24 cellular contexts compared by ENCODE assay signal in genomic region chr7:93160410-93160809, GRCh38. TPM values are rescaled to one million over a fixed set of nuclear protein-coding genes. Genes with fewer than 3 reads are reported as not detected.
DNase-seq lines count a peak whose midpoint lies in the region; ATAC-seq and TF ChIP-seq lines count a peak whose summit lies in the region.
"Had no signal": no experiment of that assay in that cellular context is flagged by ENCODE, and none has a peak within 500 bp of the region (broad histone marks: within the 10 kb centered on the region; RNA-seq: fewer than 3 reads in every experiment).

No MANE protein-coding gene starts in this region.

- no peak overlapping the region for H3K18ac ChIP-seq in H9 (ENCODE audit: insufficient read length, low read depth, low read length)

- H4K20me1 ChIP-seq in H9 (ENCODE audit: control insufficient read depth, insufficient read depth, insufficient read length) (no peaks in the 10 kb centered on the region), neural progenitor cell (ENCODE audit: low read depth) (no peaks in the 10 kb centered on the region)

- no peak for TF ChIP-seq CTCF in Calu3 (IDR thresholded peaks at IDR 0.05; ENCODE audit: unreplicated experiment)
- no peak for TF ChIP-seq CTCF in H9 (conservative IDR thresholded peaks at IDR 0.05)
- TF ChIP-seq CTCF in neural progenitor cell (IDR thresholded peaks at IDR 0.05), result no peak
- TF ChIP-seq CTCF in thyroid gland (IDR thresholded peaks at IDR 0.05), result no peak

- H3K36me3 Mint-ChIP-seq in Calu3 (ENCODE audit: insufficient read depth, unreplicated experiment) (no peaks in the 10 kb centered on the region), H9 (ENCODE audit: insufficient read depth in 1 of 3, low read depth in 3 of 3) (no peaks in the 10 kb centered on the region), neural progenitor cell (no peaks in the 10 kb centered on the region)
- H3K36me3 Mint-ChIP-seq: T-cell had no signal

- no peak overlapping the region for H3K4me2 ChIP-seq in H9 (ENCODE audit: insufficient read depth, insufficient read length, low read length)
- no peak overlapping the region for H3K4me2 ChIP-seq in neural progenitor cell

- intact Hi-C loops in Calu3 (cut with micrococcal nuclease; ENCODE audit: unreplicated experiment) (no loop called here), thyroid gland (cut with DNase I) (no loop called here)

- H4K8ac ChIP-seq in H9 (replicated peaks; ENCODE audit: insufficient read length, low read depth, low read length), result no peak overlapping the region

- H3T11ph ChIP-seq in H9 (ENCODE audit: low read length), result no peak overlapping the region

- no peaks in the 10 kb centered on the region for H3K79me1 ChIP-seq in H9 (ENCODE audit: insufficient read depth, low read depth, low read length, poor library complexity, severe bottlenecking)

- H3K56ac ChIP-seq in H9 (ENCODE audit: insufficient read length, low read depth, low read length), result no peak overlapping the region

- no peak overlapping the region for H2BK12ac ChIP-seq in H9 (ENCODE audit: insufficient read length, low read depth, low read length)

- H3K9ac ChIP-seq in H9 (ENCODE audit: extremely low read depth, insufficient read length, low read length) (peak overlapping the region; percentile 26), neural progenitor cell (no peak overlapping the region)

- H3K27me3 ChIP-seq in H9 (ENCODE audit: insufficient read depth, low read length) (no peaks in the 10 kb centered on the region), neural progenitor cell (peaks cover 4% of the 10 kb centered on the region), thyroid gland (no peaks in the 10 kb centered on the region)

- no peak overlapping the region for H3K4ac ChIP-seq in H9 (ENCODE audit: low read depth, low read length)

- ATAC-seq in SK-N-SH treated with all-trans-retinoic acid at 6 μM for 48 hours, result peak; percentile 66
- no peak for ATAC-seq in HG03457 (IDR thresholded peaks at IDR 0.05; ENCODE audit: unreplicated experiment)
- ATAC-seq: foreskin keratinocyte, lower lobe of right lung, psoas muscle, T-cell had no signal

- no peak for TF ChIP-seq POLR2A in thyroid gland (IDR thresholded peaks at IDR 0.05)

- WGBS in H9 (ENCODE audit: extremely low coverage, insufficient read length, low lambda C conversion rate), result no CpG with 5 or more reads among the region's 1 CpG
- WGBS in thyroid gland, 2 donors, result 64 to 78% methylated on average over 1 of the region's 1 CpG

- H3K4me1 ChIP-seq in H9 (ENCODE audit: insufficient read depth, low read length), result no peaks in the 10 kb centered on the region
- H3K4me1 ChIP-seq in neural progenitor cell, result no peaks in the 10 kb centered on the region
- H3K4me1 ChIP-seq in thyroid gland, result no peaks in the 10 kb centered on the region
- H3K4me1 ChIP-seq: foreskin keratinocyte, lower lobe of right lung, psoas muscle had no signal

- no peaks in the 10 kb centered on the region for H3K79me2 ChIP-seq in H9 (ENCODE audit: insufficient read depth, low read length)
- no peaks in the 10 kb centered on the region for H3K79me2 ChIP-seq in neural progenitor cell (ENCODE audit: low read depth)

- H2BK15ac ChIP-seq in H9 (ENCODE audit: low read depth, low read length), result no peak overlapping the region

- H3K27ac ChIP-seq in H9 (ENCODE audit: insufficient read length, low read depth, low read length) (no peak overlapping the region), neural progenitor cell (no peak overlapping the region), thyroid gland (no peak overlapping the region)
- H3K27ac ChIP-seq: foreskin keratinocyte, lower lobe of right lung, psoas muscle, skin epidermis had no signal

- H3K36me3 ChIP-seq in neural progenitor cell (no peaks in the 10 kb centered on the region), thyroid gland (no peaks in the 10 kb centered on the region)
- H3K36me3 ChIP-seq: lower lobe of right lung had no signal

- H2BK20ac ChIP-seq in H9 (ENCODE audit: low read depth, low read length, poor library complexity, severe bottlenecking), result no peak overlapping the region

- no peak overlapping the region for H2AK5ac ChIP-seq in H9 (ENCODE audit: insufficient read length, low read length)

- H3K9me3 ChIP-seq in H9 (ENCODE audit: control insufficient read depth, low read depth, low read length) (no peaks in the 10 kb centered on the region), neural progenitor cell (ENCODE audit: low read depth) (no peaks in the 10 kb centered on the region), thyroid gland (no peaks in the 10 kb centered on the region)
- H3K9me3 ChIP-seq: lower lobe of right lung, psoas muscle had no signal

- H2AFZ ChIP-seq in H9 (ENCODE audit: low read length), result no peak overlapping the region
- H2AFZ ChIP-seq in neural progenitor cell (replicated peaks), result no peak overlapping the region

- H3K27ac Mint-ChIP-seq in Calu3 (ENCODE audit: unreplicated experiment) (peak overlapping the region; percentile 1), H9 (no peak overlapping the region), neural progenitor cell (no peak overlapping the region)
- H3K27ac Mint-ChIP-seq: CD8-positive, alpha-beta memory T cell; T-cell had no signal

- no peak overlapping the region for H3K14ac ChIP-seq in H9 (ENCODE audit: insufficient read depth, low read length)

- H2BK120ac ChIP-seq in H9 (ENCODE audit: low read depth, low read length, poor library complexity, severe bottlenecking), result no peak overlapping the region

- peaks cover 13% of the 10 kb centered on the region for H3K9me3 Mint-ChIP-seq in Calu3 (ENCODE audit: low read depth, unreplicated experiment)
- no peaks in the 10 kb centered on the region for H3K9me3 Mint-ChIP-seq in H9
- no peaks in the 10 kb centered on the region for H3K9me3 Mint-ChIP-seq in neural progenitor cell

- DNase-seq in Calu3 (no peak), H9 (no peak), iris pigment epithelial cell (ENCODE audit: low read depth) (peak; percentile 58), neural progenitor cell (ENCODE audit: low spot score) (no peak), thyroid gland (no peak)
- DNase-seq: activated CD4-positive, alpha-beta T cell treated with anti-CD3 and anti-CD28 coated beads for 4 hours; activated CD8-positive, alpha-beta memory T cell treated with anti-CD3 and anti-CD28 coated beads, Interleukin-2, amount 50 U/mL, for 48 hours; activated naive CD4-positive, alpha-beta T cell; AML-193; anterior cingulate cortex; CD8-positive, alpha-beta memory T cell; DMS79; foreskin keratinocyte; Kasumi-1; lower lobe of right lung; NCI-H1930; OCI-M1; psoas muscle; SHP77 treated with DMSO at 0.1 percent for 48 hours; stimulated activated naive CD4-positive, alpha-beta T cell; T-cell had no signal

- BruUV-seq in Calu3 (replicated peaks; lab: Mats Ljungman, UMichigan), result no TSS peak

- H3F3A ChIP-seq in neural progenitor cell (ENCODE audit: low read depth), result no peaks in the 10 kb centered on the region

- H4K91ac ChIP-seq in H9 (ENCODE audit: insufficient read length, low read depth, low read length), result no peak overlapping the region

- H3K23me2 ChIP-seq in H9 (ENCODE audit: insufficient read length, low read depth, low read length, poor library complexity, severe bottlenecking), result no peaks in the 10 kb centered on the region

- H4K5ac ChIP-seq in H9 (ENCODE audit: insufficient read length, low read depth, low read length), result no peak overlapping the region

- H3K4me3 ChIP-seq in neural progenitor cell (no peak overlapping the region), thyroid gland (replicated peaks in 1 of 3) (no peak overlapping the region)
- H3K4me3 ChIP-seq: lower lobe of right lung, psoas muscle, skin epidermis had no signal

- CTCF ChIA-PET in Calu3 (lab: Charles Lee), result no interaction called here

- H3K4me1 Mint-ChIP-seq in Calu3 (ENCODE audit: low read depth, unreplicated experiment) (peaks cover 20% of the 10 kb centered on the region), H9 (no peaks in the 10 kb centered on the region), neural progenitor cell (no peaks in the 10 kb centered on the region)

- no peak overlapping the region for H3K4me3 Mint-ChIP-seq in Calu3 (ENCODE audit: low read depth, unreplicated experiment)
- H3K4me3 Mint-ChIP-seq in H9, result no peak overlapping the region
- no peak overlapping the region for H3K4me3 Mint-ChIP-seq in neural progenitor cell
- H3K4me3 Mint-ChIP-seq: CD8-positive, alpha-beta memory T cell; T-cell had no signal

- H2BK5ac ChIP-seq in H9 (ENCODE audit: insufficient read length, low read length), result no peak overlapping the region

- H3K27me3 Mint-ChIP-seq in Calu3 (ENCODE audit: unreplicated experiment) (no peaks in the 10 kb centered on the region), H9 (ENCODE audit: low read depth) (peaks cover 7% of the 10 kb centered on the region), neural progenitor cell (ENCODE audit: insufficient read depth, low read depth) (no peaks in the 10 kb centered on the region)

- H3K23ac ChIP-seq in H9 (ENCODE audit: insufficient read length, low read depth, low read length), result no peak overlapping the region

TF ChIP-seq in SK-N-SH treated with all-trans-retinoic acid at 6 μM for 48 hours, 23 proteins besides CTCF, POLR2A, EP300 and RAD21 (continues in another document):
- no peak for TF ChIP-seq ZNF565 (CRISPR knock-in tag; conservative IDR thresholded peaks at IDR 0.05; ENCODE audit: low read depth)
- peak; percentile 42; the same call in 1 of the 2 replicates for TF ChIP-seq SNAI2 (CRISPR knock-in tag; IDR thresholded peaks at IDR 0.05)
- TF ChIP-seq RARB (CRISPR knock-in tag; IDR thresholded peaks at IDR 0.05), result no peak; the same call in 1 of the 2 replicates
- TF ChIP-seq, protein P1, sequence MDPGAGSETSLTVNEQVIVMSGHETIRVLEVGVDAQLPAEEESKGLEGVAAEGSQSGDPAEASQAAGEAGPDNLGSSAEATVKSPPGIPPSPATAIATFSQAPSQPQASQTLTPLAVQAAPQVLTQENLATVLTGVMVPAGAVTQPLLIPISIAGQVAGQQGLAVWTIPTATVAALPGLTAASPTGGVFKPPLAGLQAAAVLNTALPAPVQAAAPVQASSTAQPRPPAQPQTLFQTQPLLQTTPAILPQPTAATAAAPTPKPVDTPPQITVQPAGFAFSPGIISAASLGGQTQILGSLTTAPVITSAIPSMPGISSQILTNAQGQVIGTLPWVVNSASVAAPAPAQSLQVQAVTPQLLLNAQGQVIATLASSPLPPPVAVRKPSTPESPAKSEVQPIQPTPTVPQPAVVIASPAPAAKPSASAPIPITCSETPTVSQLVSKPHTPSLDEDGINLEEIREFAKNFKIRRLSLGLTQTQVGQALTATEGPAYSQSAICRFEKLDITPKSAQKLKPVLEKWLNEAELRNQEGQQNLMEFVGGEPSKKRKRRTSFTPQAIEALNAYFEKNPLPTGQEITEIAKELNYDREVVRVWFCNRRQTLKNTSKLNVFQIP (CRISPR knock-in tag; IDR thresholded peaks at IDR 0.05; ENCODE audit: borderline replicate concordance, low read depth), result peak; percentile 22; the same call in 1 of the 2 replicates
- TF ChIP-seq ZC3H10 (CRISPR knock-in tag; IDR thresholded peaks at IDR 0.05), result peak; percentile 77; the same call in 1 of the 2 replicates

RNA-seq across cellular contexts. Expression of gene SAMD9L, which starts 12.2 kb away (rescaled TPM):
- total RNA-seq in Calu3 (2022) (25.9 and 60.8 TPM in 2 replicates), H9 (2021) (not detected in 2 replicates), neural progenitor cell (ENCODE audit: low replicate concordance) (not detected in 2 replicates), thyroid gland (10 to 100 TPM in 2 of 4 donors, 1 to 10 TPM in 2; 8.1 to 17.4 (median 10.7) TPM)

RNA-seq across cellular contexts. Expression of gene SAMD9, which starts 42.6 kb away (rescaled TPM):
- 74.8 and 167 TPM in 2 replicates for total RNA-seq in Calu3 (2022)
- 0.07 TPM in 1 of 2 replicates, not detected in the other for total RNA-seq in H9 (2021)
- total RNA-seq in neural progenitor cell (ENCODE audit: low replicate concordance), result not detected in 2 replicates
- 1 to 10 TPM; 3.2 to 9.1 (median 6.0) TPM for total RNA-seq in thyroid gland
